ENCODE assay signal across 21 cellular contexts in the genomic region with DNA sequence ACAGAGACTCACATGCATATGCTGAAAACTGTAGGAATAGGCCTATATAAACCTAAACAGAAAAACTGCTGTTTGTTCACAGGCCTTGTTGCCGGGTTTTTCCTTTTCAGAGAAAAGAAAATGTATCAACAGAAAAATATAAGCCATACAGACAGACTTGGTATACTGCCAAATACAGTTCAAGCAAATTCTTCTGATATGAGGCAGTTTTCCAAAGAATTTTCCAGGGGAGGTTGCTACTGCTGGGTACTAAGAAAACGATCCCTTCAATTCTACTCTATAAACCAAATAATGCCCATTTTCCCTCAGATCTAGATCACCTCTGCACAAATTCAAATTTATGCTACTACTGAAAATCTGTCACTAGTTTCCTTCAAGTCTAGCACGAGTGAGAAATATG. TPM values are rescaled to one million over a fixed set of nuclear protein-coding genes. Genes with fewer than 3 reads are reported as not detected.
DNase-seq lines count a peak whose midpoint lies in the region; TF ChIP-seq lines count a peak whose summit lies in the region.
"Had no signal": no experiment of that assay in that cellular context is flagged by ENCODE, and none has a peak within 500 bp of the region (broad histone marks: within the 10 kb centered on the region; RNA-seq: fewer than 3 reads in every experiment).

No MANE protein-coding gene starts in this region.

- H3K27ac Mint-ChIP-seq in progenitor cell of endocrine pancreas: no peak overlapping the region
- H3K27ac Mint-ChIP-seq: immature natural killer cell, T-helper 17 cell had no signal

- peak; percentile 26 for DNase-seq in GM03348 (ENCODE audit: low spot score)
- peak; percentile 57 for DNase-seq in astrocyte of the spinal cord (ENCODE audit: low read depth, low spot score)
- DNase-seq in fibroblast of the conjunctiva (ENCODE audit: low read depth): peak; percentile 31
- DNase-seq in pulmonary artery endothelial cell (ENCODE audit: low read depth, low spot score): peak; percentile 26
- DNase-seq in AG08396 (ENCODE audit: low spot score): no peak
- no peak for DNase-seq in cortex of kidney (lab: John Stamatoyannopoulos, UW)
- no peak for DNase-seq in epidermal melanocyte (ENCODE audit: insufficient read length, low spot score)
- no peak for DNase-seq in progenitor cell of endocrine pancreas (ENCODE audit: low spot score, unreplicated experiment)
- DNase-seq: activated CD4-positive, alpha-beta T cell treated with anti-CD3 and anti-CD28 coated beads, Interleukin-2, amount 50 U/mL, for 1 hour; activated CD8-positive, alpha-beta memory T cell treated with anti-CD3 and anti-CD28 coated beads, Interleukin-2, amount 50 U/mL, for 48 hours; activated gamma-delta T cell treated with Interleukin-2 at 50 U/mL for 16 hours; head of caudate nucleus; immature natural killer cell; NCI-H1436 treated with DMSO at 0.1 percent for 48 hours; sigmoid colon; stimulated activated CD4-positive, alpha-beta T cell treated with anti-CD3 and anti-CD28 coated beads, Interleukin-1b, Interleukin-23, amount 100 ng/mL, for 48 hours; stimulated activated naive CD4-positive, alpha-beta T cell treated with Interleukin-2 at 50 U/mL for 16 hours; T-helper 17 cell; tibial artery had no signal

- H3K4me3 Mint-ChIP-seq in progenitor cell of endocrine pancreas (ENCODE audit: low read depth): no peak overlapping the region
- H3K4me3 Mint-ChIP-seq: immature natural killer cell, T-helper 17 cell had no signal

- in situ Hi-C loops in astrocyte of the spinal cord (cut with HindIII; ENCODE audit: low sequenced_read_pairs): no loop called here

- no peaks in the 10 kb centered on the region for H3K27me3 Mint-ChIP-seq in progenitor cell of endocrine pancreas
- H3K27me3 Mint-ChIP-seq: T-helper 17 cell had no signal

- TF ChIP-seq CTCF in astrocyte of the spinal cord (IDR thresholded peaks at IDR 0.05; ENCODE audit: low read depth, low read length) (no peak), progenitor cell of endocrine pancreas (IDR thresholded peaks at IDR 0.05; ENCODE audit: unreplicated experiment) (no peak)

- H3K4me3 ChIP-seq in astrocyte of the spinal cord (ENCODE audit: low read depth, low read length): no peak overlapping the region
- H3K4me3 ChIP-seq: BLaER1, sigmoid colon, tibial artery had no signal

- H3K4me1 Mint-ChIP-seq in progenitor cell of endocrine pancreas (ENCODE audit: low read depth): no peaks in the 10 kb centered on the region
- H3K4me1 Mint-ChIP-seq: immature natural killer cell, T-helper 17 cell had no signal

- H3K36me3 Mint-ChIP-seq in progenitor cell of endocrine pancreas (ENCODE audit: insufficient read depth): peaks cover 3% of the 10 kb centered on the region
- H3K36me3 Mint-ChIP-seq: immature natural killer cell had no signal

- no peaks in the 10 kb centered on the region for H3K9me3 Mint-ChIP-seq in progenitor cell of endocrine pancreas (ENCODE audit: low read depth)
- H3K9me3 Mint-ChIP-seq: immature natural killer cell had no signal

RNA-seq across cellular contexts. Expression of a gene that starts 59.4 kb away (rescaled TPM):
- total RNA-seq in pulmonary artery endothelial cell (12.7 and 16.1 TPM in 2 replicates), progenitor cell of endocrine pancreas (7.9 and 9.5 TPM in 2 replicates)
- total RNA-seq: HepG2 had no signal

Comparison
In these comparisons a context has a peak if more than half of its experiments do, and no peak if none do; other contexts are left out.
1. DNase-seq: peak in GM03348 (single experiment), astrocyte of the spinal cord (single experiment), fibroblast of the conjunctiva (single experiment) and pulmonary artery endothelial cell (single experiment); none in AG08396 (single experiment), cortex of kidney (single experiment), epidermal melanocyte (single experiment) and progenitor cell of endocrine pancreas (single experiment).